ENCODE assay signal across 8 cellular contexts in the genomic region with DNA sequence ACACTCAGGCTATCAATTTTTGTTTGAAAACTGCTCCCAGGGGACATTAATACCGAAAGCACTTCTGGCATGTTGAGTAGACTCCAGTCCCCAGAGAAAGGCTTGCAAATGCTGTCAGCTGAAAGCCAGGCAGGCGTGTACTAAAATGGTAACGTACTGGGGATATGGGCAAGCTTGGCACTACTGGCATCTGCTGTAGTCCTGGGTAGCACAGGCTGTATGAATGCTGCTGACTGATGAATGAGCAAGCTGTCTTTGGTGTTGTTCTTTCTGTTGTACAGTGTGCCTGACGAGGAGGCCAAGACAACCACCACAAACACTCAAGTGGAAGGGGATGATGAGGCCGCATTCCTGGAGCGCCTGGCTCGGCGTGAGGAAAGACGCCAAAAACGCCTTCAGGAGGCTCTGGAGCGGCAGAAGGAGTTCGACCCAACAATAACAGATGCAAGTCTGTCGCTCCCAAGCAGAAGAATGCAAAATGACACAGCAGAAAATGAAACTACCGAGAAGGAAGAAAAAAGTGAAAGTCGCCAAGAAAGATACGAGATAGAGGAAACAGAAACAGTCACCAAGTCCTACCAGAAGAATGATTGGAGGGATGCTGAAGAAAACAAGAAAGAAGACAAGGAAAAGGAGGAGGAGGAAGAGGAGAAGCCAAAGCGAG. TPM values are rescaled to one million over a fixed set of nuclear protein-coding genes. Genes with fewer than 3 reads are reported as not detected.
DNase-seq lines count a peak whose midpoint lies in the region; ATAC-seq and TF ChIP-seq lines count a peak whose summit lies in the region.

No MANE protein-coding gene starts in this region.

- peak; percentile 87 for TF ChIP-seq EP300 in esophagus muscularis mucosa (IDR thresholded peaks at IDR 0.05)

- H3K27me3 ChIP-seq in esophagus muscularis mucosa: no peaks in the 10 kb centered on the region
- H3K27me3 ChIP-seq in stomach smooth muscle (ENCODE audit: control insufficient read depth in 1 of 2, insufficient read depth in 2 of 2, low read length in 2 of 2): no peaks in the 10 kb centered on the region

- TF ChIP-seq POLR2A in esophagus muscularis mucosa (IDR thresholded peaks at IDR 0.05; ENCODE audit: low read depth): no peak

- H3K4me1 ChIP-seq in esophagus muscularis mucosa: peaks cover 45 to 90% (median 82%) of the 10 kb centered on the region in 4 donors
- H3K4me1 ChIP-seq in stomach smooth muscle (ENCODE audit: control insufficient read depth, insufficient read depth, low read length): peaks cover 21% of the 10 kb centered on the region

- peak overlapping the region; percentile 82 to 89 (median 84) for H3K27ac ChIP-seq in esophagus muscularis mucosa (replicated peaks in 1 of 4)
- peak overlapping the region; percentile 92 for H3K27ac ChIP-seq in stomach smooth muscle (ENCODE audit: low read length)

- peak overlapping the region; percentile 27 for H3K4me3 Mint-ChIP-seq in activated CD4-positive, alpha-beta memory T cell treated with anti-CD3 and anti-CD28 coated beads, Interleukin-2, amount 10 ng/mL, durations not matched to agents 7 days and 5 days
- H3K4me3 Mint-ChIP-seq in activated CD4-positive, alpha-beta memory T cell treated with anti-CD3 and anti-CD28 coated beads for 36 hours: no peak overlapping the region

- ATAC-seq in HG03460 (IDR thresholded peaks at IDR 0.05; ENCODE audit: unreplicated experiment) (peak; percentile 78), GM18870 (IDR thresholded peaks at IDR 0.05; ENCODE audit: unreplicated experiment) (no peak)

- H3K36me3 ChIP-seq in esophagus muscularis mucosa (peaks cover 3 to 63% (median 44%) of the 10 kb centered on the region in 4 donors), stomach smooth muscle (ENCODE audit: control insufficient read depth in 2 of 2, insufficient read depth in 2 of 2, low read length in 2 of 2) (peaks cover 29 to 48% of the 10 kb centered on the region in 2 donors)

- peak overlapping the region in 3 of 4 donors; percentile 12 to 27 (median 15) for H3K4me3 ChIP-seq in esophagus muscularis mucosa
- H3K4me3 ChIP-seq in stomach smooth muscle (ENCODE audit: low read length in 2 of 2): peak overlapping the region; percentile 37 to 44

- H3K9ac ChIP-seq in stomach smooth muscle (ENCODE audit: low read length in 2 of 2): peak overlapping the region; percentile 54 to 55

- no peaks in the 10 kb centered on the region for H3K9me3 Mint-ChIP-seq in activated CD4-positive, alpha-beta memory T cell treated with anti-CD3 and anti-CD28 coated beads, Interleukin-2, amount 10 ng/mL, durations not matched to agents 7 days and 5 days
- H3K9me3 Mint-ChIP-seq in activated CD4-positive, alpha-beta memory T cell treated with anti-CD3 and anti-CD28 coated beads for 36 hours: no peaks in the 10 kb centered on the region

- H3K27ac Mint-ChIP-seq in activated CD4-positive, alpha-beta memory T cell treated with anti-CD3 and anti-CD28 coated beads, Interleukin-2, amount 10 ng/mL, durations not matched to agents 7 days and 5 days: no peak overlapping the region
- H3K27ac Mint-ChIP-seq in activated CD4-positive, alpha-beta memory T cell treated with anti-CD3 and anti-CD28 coated beads for 36 hours: no peak overlapping the region

- CTCF ChIA-PET in activated CD4-positive, alpha-beta memory T cell treated with anti-CD3 and anti-CD28 coated beads, Interleukin-2, amount 10 ng/mL, durations not matched to agents 7 days and 5 days (lab: Charles Lee): no interaction called here
- CTCF ChIA-PET in activated CD4-positive, alpha-beta memory T cell treated with anti-CD3 and anti-CD28 coated beads for 36 hours (lab: Charles Lee): no interaction called here

- no peak for DNase-seq in activated CD4-positive, alpha-beta memory T cell treated with anti-CD3 and anti-CD28 coated beads, Interleukin-2, amount 10 ng/mL, durations not matched to agents 7 days and 5 days
- no peak for DNase-seq in activated CD4-positive, alpha-beta memory T cell treated with anti-CD3 and anti-CD28 coated beads for 36 hours
- DNase-seq in esophagus muscularis mucosa (ENCODE audit: extremely low spot score) (peak; percentile 92), NCI-H2081 treated with DMSO at 0.1 percent for 48 hours (lab: John Stamatoyannopoulos, UW) (no peak), GF-D8 (lab: John Stamatoyannopoulos, UW) (no peak)

- H3K4me1 Mint-ChIP-seq in activated CD4-positive, alpha-beta memory T cell treated with anti-CD3 and anti-CD28 coated beads, Interleukin-2, amount 10 ng/mL, durations not matched to agents 7 days and 5 days: peaks cover 12% of the 10 kb centered on the region
- H3K4me1 Mint-ChIP-seq in activated CD4-positive, alpha-beta memory T cell treated with anti-CD3 and anti-CD28 coated beads for 36 hours (ENCODE audit: low read depth): peaks cover 15% of the 10 kb centered on the region

- intact Hi-C loops in activated CD4-positive, alpha-beta memory T cell treated with anti-CD3 and anti-CD28 coated beads for 36 hours (cut with micrococcal nuclease): no loop called here
- intact Hi-C loops in esophagus muscularis mucosa (cut with DNase I): loop anchor here (10.0 kb wide), 1 partner anchor 148 kb away; no protein-coding TSS in a partner anchor

- H3K36me3 Mint-ChIP-seq in activated CD4-positive, alpha-beta memory T cell treated with anti-CD3 and anti-CD28 coated beads, Interleukin-2, amount 10 ng/mL, durations not matched to agents 7 days and 5 days (ENCODE audit: low read depth): no peaks in the 10 kb centered on the region
- H3K36me3 Mint-ChIP-seq in activated CD4-positive, alpha-beta memory T cell treated with anti-CD3 and anti-CD28 coated beads for 36 hours: no peaks in the 10 kb centered on the region

- no peak for TF ChIP-seq CTCF in esophagus muscularis mucosa (IDR thresholded peaks at IDR 0.05)

- WGBS in esophagus muscularis mucosa: 51% methylated on average over 17 of the region's 17 CpGs

- no peaks in the 10 kb centered on the region for H3K27me3 Mint-ChIP-seq in activated CD4-positive, alpha-beta memory T cell treated with anti-CD3 and anti-CD28 coated beads, Interleukin-2, amount 10 ng/mL, durations not matched to agents 7 days and 5 days
- H3K27me3 Mint-ChIP-seq in activated CD4-positive, alpha-beta memory T cell treated with anti-CD3 and anti-CD28 coated beads for 36 hours: no peaks in the 10 kb centered on the region

- no peaks in the 10 kb centered on the region for H3K9me3 ChIP-seq in esophagus muscularis mucosa
- no peaks in the 10 kb centered on the region for H3K9me3 ChIP-seq in stomach smooth muscle (ENCODE audit: control insufficient read depth in 2 of 2, low read length in 2 of 2)

- POLR2A ChIA-PET in activated CD4-positive, alpha-beta memory T cell treated with anti-CD3 and anti-CD28 coated beads, Interleukin-2, amount 10 ng/mL, durations not matched to agents 7 days and 5 days (lab: Charles Lee): no interaction called here
- POLR2A ChIA-PET in activated CD4-positive, alpha-beta memory T cell treated with anti-CD3 and anti-CD28 coated beads for 36 hours (lab: Charles Lee): no interaction called here

RNA-seq across cellular contexts. Expression of a gene that starts 53.5 kb away (rescaled TPM):
- 1 to 10 TPM; 2.8 to 3.4 TPM for total RNA-seq in activated CD4-positive, alpha-beta memory T cell treated with anti-CD3 and anti-CD28 coated beads, Interleukin-2, amount 10 ng/mL, durations not matched to agents 7 days and 5 days
- 1 to 10 TPM; 3.3 to 3.4 TPM for total RNA-seq in activated CD4-positive, alpha-beta memory T cell treated with anti-CD3 and anti-CD28 coated beads for 36 hours
- total RNA-seq in esophagus muscularis mucosa: 1 to 10 TPM in 3 of 4 donors, under 1 TPM in 1; 0.66 to 3.3 (median 1.7) TPM
